In genomic region chr14:42556551-42556950, GRCh38 we compare ENCODE assay signal across 19 cellular contexts.
A peak's percentile ranks its signal among the peaks of the same experiment; 100 is the strongest.
DNase-seq lines count a peak whose midpoint lies in the region; ATAC-seq and TF ChIP-seq lines count a peak whose summit lies in the region.
"Had no signal": no experiment of that assay in that cellular context is flagged by ENCODE, and none has a peak within 500 bp of the region (broad histone marks: within the 10 kb centered on the region; RNA-seq: fewer than 3 reads in every experiment).

No MANE protein-coding gene starts in this region.

- 13 to 21% (median 18%) methylated on average over 2 of the region's 2 CpGs for WGBS in heart left ventricle, 4 donors
- WGBS in gastroesophageal sphincter (ENCODE audit: low coverage in 1 of 2), 2 donors: 12 to 16% methylated on average over 2 of the region's 2 CpGs

- H3K36me3 ChIP-seq in heart left ventricle (no peaks in the 10 kb centered on the region), right atrium auricular region (no peaks in the 10 kb centered on the region), gastroesophageal sphincter (no peaks in the 10 kb centered on the region)
- H3K36me3 ChIP-seq: BLaER1 treated with 17β-estradiol and CSF1 and Interleukin-3, amounts not matched to agents 10 nM and 100 nM had no signal

- peaks cover 0 to 7% (median 0%) of the 10 kb centered on the region in 12 donors for H3K9me3 ChIP-seq in heart left ventricle
- H3K9me3 ChIP-seq in right atrium auricular region: no peaks in the 10 kb centered on the region
- peaks cover 0 to 5% (median 0%) of the 10 kb centered on the region in 3 donors for H3K9me3 ChIP-seq in gastroesophageal sphincter

- intact Hi-C loops in heart left ventricle (cut with DNase I) (no loop called here), left ventricle myocardium superior (cut with micrococcal nuclease) (no loop called here)

- H3K27me3 ChIP-seq in heart left ventricle: no peaks in the 10 kb centered on the region
- H3K27me3 ChIP-seq in right atrium auricular region: no peaks in the 10 kb centered on the region
- H3K27me3 ChIP-seq in gastroesophageal sphincter: no peaks in the 10 kb centered on the region
- H3K27me3 ChIP-seq: BLaER1 treated with 17β-estradiol and CSF1 and Interleukin-3, amounts not matched to agents 10 nM and 100 nM had no signal

- TF ChIP-seq CTCF in heart left ventricle (IDR thresholded peaks at IDR 0.05) (no peak), right atrium auricular region (IDR thresholded peaks at IDR 0.05) (no peak), gastroesophageal sphincter (IDR thresholded peaks at IDR 0.05) (no peak)

- no peak for DNase-seq in heart left ventricle
- no peak for DNase-seq in right atrium auricular region (ENCODE audit: low spot score)
- peak; percentile 87 for DNase-seq in NCI-H1105 treated with DMSO at 0.1 percent for 48 hours (lab: John Stamatoyannopoulos, UW)
- no peak for DNase-seq in left ventricle myocardium superior
- no peak for DNase-seq in midbrain (lab: John Stamatoyannopoulos, UW)
- DNase-seq in G401 (ENCODE audit: low spot score): no peak
- DNase-seq: Calu3; CD8-positive, alpha-beta T cell; DMS79 treated with DMSO at 0.1 percent for 48 hours; NCI-H1436 treated with DMSO at 0.1 percent for 48 hours; NCI-H2029 treated with DMSO at 0.1 percent for 48 hours; NCI-H510A; NCI-H748 treated with DMSO at 0.1 percent for 48 hours; PC-9; SW 1271 had no signal

- ATAC-seq in heart left ventricle: peak in 3 of 4 donors; percentile 57 to 72 (median 60)
- ATAC-seq in left ventricle myocardium superior: peak; percentile 82
- no peak for ATAC-seq in gastroesophageal sphincter
- ATAC-seq: CD8-positive, alpha-beta T cell; K562 had no signal

- peak overlapping the region in 2 of 12 donors; percentile 49 to 56 for H3K27ac ChIP-seq in heart left ventricle
- no peak overlapping the region for H3K27ac ChIP-seq in right atrium auricular region
- no peak overlapping the region for H3K27ac ChIP-seq in gastroesophageal sphincter
- H3K27ac ChIP-seq: BLaER1 treated with 17β-estradiol and CSF1 and Interleukin-3, amounts not matched to agents 10 nM and 100 nM; PC-9; RWPE1 had no signal

- no peak overlapping the region for H3K4me3 ChIP-seq in heart left ventricle
- no peak overlapping the region for H3K4me3 ChIP-seq in right atrium auricular region
- no peak overlapping the region for H3K4me3 ChIP-seq in gastroesophageal sphincter
- H3K4me3 ChIP-seq: BLaER1 treated with 17β-estradiol and CSF1 and Interleukin-3, amounts not matched to agents 10 nM and 100 nM; K562; PC-9 had no signal

- in situ Hi-C loops in G401 (cut with HindIII; ENCODE audit: low sequenced_read_pairs): no loop called here

- TF ChIP-seq EP300 in gastroesophageal sphincter (IDR thresholded peaks at IDR 0.05): no peak

- TF ChIP-seq POLR2A in heart left ventricle (IDR thresholded peaks at IDR 0.05): no peak
- no peak for TF ChIP-seq POLR2A in gastroesophageal sphincter (IDR thresholded peaks at IDR 0.05)

- H3K4me1 ChIP-seq in heart left ventricle (no peaks in the 10 kb centered on the region), right atrium auricular region (no peaks in the 10 kb centered on the region), gastroesophageal sphincter (no peaks in the 10 kb centered on the region)
